In genomic region chr6:156450421-156450820, GRCh38 we compare ENCODE assay signal across 18 cellular contexts.
A peak's percentile ranks its signal among the peaks of the same experiment; 100 is the strongest.
DNase-seq lines count a peak whose midpoint lies in the region; ATAC-seq and TF ChIP-seq lines count a peak whose summit lies in the region.
"Had no signal": no experiment of that assay in that cellular context is flagged by ENCODE, and none has a peak within 500 bp of the region (broad histone marks: within the 10 kb centered on the region; RNA-seq: fewer than 3 reads in every experiment).

No MANE protein-coding gene starts in this region.

- DNase-seq in LNCaP clone FGC (ENCODE audit: low read depth) (peak; percentile 80), esophagus squamous epithelium (lab: John Stamatoyannopoulos, UW) (no peak), smooth muscle cell (lab: John Stamatoyannopoulos, UW; ENCODE audit: unreplicated experiment) (no peak), HCEC 1CT (no peak), GM13977 (ENCODE audit: low spot score) (no peak)
- DNase-seq: Caco-2; CD4-positive, CD25-positive, alpha-beta regulatory T cell; CD8-positive, alpha-beta T cell; DMS153; DND-41; H9; HFFc6 had no signal

- no peaks in the 10 kb centered on the region for H3K9me3 Mint-ChIP-seq in activated T-helper 17 cell treated with anti-CD3 and anti-CD28 coated beads, Interleukin-2, amount 50 U/mL, for 72 hours
- H3K9me3 Mint-ChIP-seq: CD8-positive, alpha-beta T cell; H9 had no signal

- intact Hi-C loops in esophagus squamous epithelium (cut with DNase I), result no loop called here

- ATAC-seq in activated T-helper 17 cell treated with anti-CD3 and anti-CD28 coated beads, Interleukin-2, amount 50 U/mL, for 72 hours (replicated peaks), result no peak
- ATAC-seq: CD8-positive, alpha-beta T cell; GM23338 had no signal

- H3K36me3 Mint-ChIP-seq in activated T-helper 17 cell treated with anti-CD3 and anti-CD28 coated beads, Interleukin-2, amount 50 U/mL, for 72 hours (ENCODE audit: low read depth), result no peaks in the 10 kb centered on the region
- H3K36me3 Mint-ChIP-seq: CD8-positive, alpha-beta T cell had no signal

- no peak for TF ChIP-seq POLR2A in esophagus squamous epithelium (IDR thresholded peaks at IDR 0.05)

- peak overlapping the region; percentile 30 for H2AFZ ChIP-seq in smooth muscle cell (ENCODE audit: low read depth)

- H3K36me3 ChIP-seq in esophagus squamous epithelium, result no peaks in the 10 kb centered on the region
- H3K36me3 ChIP-seq in smooth muscle cell (ENCODE audit: low read depth), result no peaks in the 10 kb centered on the region
- H3K36me3 ChIP-seq: BLaER1 had no signal

- H3K4me1 ChIP-seq in esophagus squamous epithelium (peaks cover 2 to 35% (median 7%) of the 10 kb centered on the region in 3 donors), smooth muscle cell (ENCODE audit: low read depth) (no peaks in the 10 kb centered on the region)
- H3K4me1 ChIP-seq: Caco-2 had no signal

- no peaks in the 10 kb centered on the region for H3K4me1 Mint-ChIP-seq in activated T-helper 17 cell treated with anti-CD3 and anti-CD28 coated beads, Interleukin-2, amount 50 U/mL, for 72 hours
- H3K4me1 Mint-ChIP-seq: CD4-positive, CD25-positive, alpha-beta regulatory T cell; H9 had no signal

- in situ Hi-C loops in GM13977 (cut with MboI; ENCODE audit: low pct_unique_long_range_greater_than_20kb, low sequenced_read_pairs, unreplicated experiment), result no loop called here

- H3K27ac ChIP-seq in VCaP (peak overlapping the region; percentile 89), esophagus squamous epithelium (peak overlapping the region in 3 of 4 donors; percentile 63 to 85 (median 85)), smooth muscle cell (ENCODE audit: low read depth) (no peak overlapping the region)
- H3K27ac ChIP-seq: 22Rv1, BLaER1 had no signal

- no peaks in the 10 kb centered on the region for H3F3A ChIP-seq in smooth muscle cell (ENCODE audit: low read depth)

- H3K4me3 ChIP-seq in LNCaP clone FGC (ENCODE audit: low read depth, low read length), result peak overlapping the region; percentile 6; the same call in 1 of the 2 replicates
- no peak overlapping the region for H3K4me3 ChIP-seq in esophagus squamous epithelium
- H3K4me3 ChIP-seq in smooth muscle cell, result no peak overlapping the region
- H3K4me3 ChIP-seq: BLaER1, GM23338 had no signal

- no peak overlapping the region for H3K27ac Mint-ChIP-seq in activated T-helper 17 cell treated with anti-CD3 and anti-CD28 coated beads, Interleukin-2, amount 50 U/mL, for 72 hours
- H3K27ac Mint-ChIP-seq: B cell; CD4-positive, CD25-positive, alpha-beta regulatory T cell; CD8-positive, alpha-beta T cell; GM23338; H9; HFFc6 had no signal

- no peaks in the 10 kb centered on the region for H4K20me1 ChIP-seq in smooth muscle cell (ENCODE audit: low read depth)
- H4K20me1 ChIP-seq: BLaER1 had no signal

- H3K4me3 Mint-ChIP-seq in activated T-helper 17 cell treated with anti-CD3 and anti-CD28 coated beads, Interleukin-2, amount 50 U/mL, for 72 hours, result no peak overlapping the region
- H3K4me3 Mint-ChIP-seq: B cell; CD4-positive, CD25-positive, alpha-beta regulatory T cell; CD8-positive, alpha-beta T cell; GM23338; H9; HFFc6 had no signal

- H3K27me3 Mint-ChIP-seq in activated T-helper 17 cell treated with anti-CD3 and anti-CD28 coated beads, Interleukin-2, amount 50 U/mL, for 72 hours, result no peaks in the 10 kb centered on the region

- H3K27me3 ChIP-seq in esophagus squamous epithelium (no peaks in the 10 kb centered on the region), smooth muscle cell (ENCODE audit: low read depth) (no peaks in the 10 kb centered on the region)
- H3K27me3 ChIP-seq: BLaER1 had no signal

- no peak overlapping the region for H3K9ac ChIP-seq in smooth muscle cell (ENCODE audit: low read depth)
- H3K9ac ChIP-seq: BLaER1 had no signal

- no peaks in the 10 kb centered on the region for H3K9me3 ChIP-seq in esophagus squamous epithelium
- no peaks in the 10 kb centered on the region for H3K9me3 ChIP-seq in smooth muscle cell (replicated peaks; ENCODE audit: low read depth)
- H3K9me3 ChIP-seq: BLaER1, Caco-2 had no signal

- H3K4me2 ChIP-seq in smooth muscle cell, result no peak overlapping the region
- H3K4me2 ChIP-seq: BLaER1, GM23338 had no signal

- TF ChIP-seq CTCF in LNCaP clone FGC (IDR thresholded peaks at IDR 0.05; ENCODE audit: control insufficient read depth, extremely low read depth, insufficient read depth) (no peak), VCaP (conservative IDR thresholded peaks at IDR 0.05) (no peak), esophagus squamous epithelium (IDR thresholded peaks at IDR 0.05) (no peak), smooth muscle cell (IDR thresholded peaks at IDR 0.05; ENCODE audit: borderline replicate concordance, insufficient read depth, poor library complexity, severe bottlenecking) (no peak), GM13977 (IDR thresholded peaks at IDR 0.05; ENCODE audit: extremely low read depth, insufficient read depth, missing control alignments) (no peak)

- H3K79me2 ChIP-seq in smooth muscle cell (ENCODE audit: low read depth), result no peaks in the 10 kb centered on the region
